ENCODE assay signal across 1 cellular context in genomic region chr17:56771975-56772374, GRCh38.
TF ChIP-seq lines count a peak whose summit lies in the region.

No MANE protein-coding gene starts in this region.

TF ChIP-seq in HepG2, 621 proteins besides CTCF, POLR2A, EP300 and RAD21:
- 0 out of 2 replicates have a peak, but pooled peaks have one; percentile 26 for TF ChIP-seq FOXC1 (CRISPR knock-in tag; IDR thresholded peaks at IDR 0.05; ENCODE audit: borderline replicate concordance)
- no peak for TF ChIP-seq ZNF234 (CRISPR knock-in tag; conservative IDR thresholded peaks at IDR 0.05)
- TF ChIP-seq MAFF (IDR thresholded peaks at IDR 0.05; ENCODE audit: low read depth, low read length): peak; percentile 80
- peak; percentile 90 to 91 for TF ChIP-seq MAFK (conservative IDR thresholded peaks at IDR 0.05 in 1 of 2, IDR thresholded peaks at IDR 0.05 in 1 of 2; ENCODE audit: low read length in 2 of 2)
